In the genomic region with DNA sequence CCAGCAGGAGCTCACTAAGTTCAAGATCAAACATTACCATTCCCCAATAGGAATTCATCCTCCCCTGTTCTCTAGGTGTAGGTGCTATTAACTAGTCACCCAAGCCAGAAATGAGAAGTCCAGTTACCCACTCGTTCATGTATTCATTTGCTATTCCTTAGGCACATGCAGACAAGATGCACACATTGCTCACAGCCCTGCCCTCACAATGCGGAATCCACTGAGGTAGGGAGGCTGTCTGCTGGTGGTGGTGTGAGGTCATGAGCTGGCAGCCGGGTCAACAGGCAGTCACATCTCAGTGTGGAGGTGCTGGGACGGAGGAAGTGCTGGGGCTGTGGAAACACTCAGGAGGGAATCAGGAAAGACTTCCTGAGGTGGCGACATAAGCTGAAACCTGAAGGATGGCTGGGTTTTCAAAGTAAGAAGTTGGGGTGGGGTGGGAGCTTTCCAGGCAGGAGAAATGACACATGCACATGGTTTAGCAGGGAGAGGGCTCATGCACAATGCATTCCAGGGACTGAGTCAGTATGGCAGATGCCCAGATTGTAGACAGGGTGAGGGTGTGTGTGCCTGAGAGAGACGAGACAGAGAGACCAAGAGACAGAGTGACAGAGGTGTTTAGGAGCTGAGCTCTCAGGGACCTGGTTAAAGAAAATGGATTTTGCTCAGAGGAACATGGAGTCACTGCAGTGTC, we compare ENCODE assay signal across 12 cellular contexts.
DNase-seq lines count a peak whose midpoint lies in the region; ATAC-seq and TF ChIP-seq lines count a peak whose summit lies in the region.
"Had no signal": no experiment of that assay in that cellular context is flagged by ENCODE, and none has a peak within 500 bp of the region (broad histone marks: within the 10 kb centered on the region; RNA-seq: fewer than 3 reads in every experiment).

No MANE protein-coding gene starts in this region.

- POLR2A ChIA-PET in CD8-positive, alpha-beta memory T cell (lab: Charles Lee), result no interaction called here

- H3K4me1 Mint-ChIP-seq in endodermal cell, result peaks cover 12% of the 10 kb centered on the region
- peaks cover 0 to 11% (median 3%) of the 10 kb centered on the region in 3 donors for H3K4me1 Mint-ChIP-seq in CD8-positive, alpha-beta memory T cell

- ATAC-seq in GM18519 (IDR thresholded peaks at IDR 0.05; ENCODE audit: low FRiP score, unreplicated experiment) (no peak), HG03280 (IDR thresholded peaks at IDR 0.05; ENCODE audit: unreplicated experiment) (no peak)

- H3K9me3 Mint-ChIP-seq in endodermal cell, result peaks cover 2% of the 10 kb centered on the region
- H3K9me3 Mint-ChIP-seq in CD8-positive, alpha-beta memory T cell, result peaks cover 0 to 5% (median 0%) of the 10 kb centered on the region in 5 donors
- H3K9me3 Mint-ChIP-seq: dendritic cell treated with granulocyte-macrophage colony-stimulating factor and Interleukin-4, amounts not matched to agents 40 ng/mL and 50 ng/mL, for 4 days had no signal

- no peak overlapping the region for H3K4me3 ChIP-seq in HFF-Myc (replicated peaks; ENCODE audit: low read depth, low read length)
- no peak overlapping the region for H3K4me3 ChIP-seq in endodermal cell (ENCODE audit: low read length)
- H3K4me3 ChIP-seq in CD8-positive, alpha-beta memory T cell (ENCODE audit: low read length), result no peak overlapping the region

- no peak overlapping the region for H3K27ac ChIP-seq in endodermal cell (ENCODE audit: low read depth, low read length)
- no peak overlapping the region for H3K27ac ChIP-seq in CD8-positive, alpha-beta memory T cell (ENCODE audit: low read depth, low read length)
- H3K27ac ChIP-seq: neutrophil had no signal

- H3K4me3 Mint-ChIP-seq in endodermal cell, result no peak overlapping the region
- H3K4me3 Mint-ChIP-seq in CD8-positive, alpha-beta memory T cell, result no peak overlapping the region
- H3K4me3 Mint-ChIP-seq: activated T-helper 1 cell treated with anti-CD3 and anti-CD28 coated beads, Interleukin-12 subunit alpha, Interleukin-12 subunit beta, Interleukin-2, Interleukin-4 antibody, amounts not matched to agents 30 ng/mL and 10 ng/mL and 1 ng/mL, durations not matched to agents 14 hours and 24 hours and 36 hours; dendritic cell treated with granulocyte-macrophage colony-stimulating factor and Interleukin-4, amounts not matched to agents 40 ng/mL and 50 ng/mL, for 4 days had no signal

- H3K27me3 Mint-ChIP-seq in endodermal cell (ENCODE audit: insufficient read depth), result no peaks in the 10 kb centered on the region
- H3K27me3 Mint-ChIP-seq in CD8-positive, alpha-beta memory T cell, result no peaks in the 10 kb centered on the region
- H3K27me3 Mint-ChIP-seq: dendritic cell treated with granulocyte-macrophage colony-stimulating factor and Interleukin-4, amounts not matched to agents 40 ng/mL and 50 ng/mL, for 4 days had no signal

- CTCF ChIA-PET in CD8-positive, alpha-beta memory T cell (lab: Charles Lee), result no interaction called here

- H3K36me3 Mint-ChIP-seq in endodermal cell (ENCODE audit: low read depth), result peaks cover 8% of the 10 kb centered on the region
- H3K36me3 Mint-ChIP-seq in CD8-positive, alpha-beta memory T cell, result peaks cover 0 to 14% (median 3%) of the 10 kb centered on the region in 3 donors

- TF ChIP-seq CTCF in HFF-Myc (IDR thresholded peaks at IDR 0.05; ENCODE audit: low read depth, low read length, missing control alignments) (no peak), endodermal cell (conservative IDR thresholded peaks at IDR 0.05) (no peak)

- DNase-seq in 8988T, result peak; percentile 34
- peak; percentile 41 for DNase-seq in HFF-Myc (ENCODE audit: extremely low read depth, low read depth)
- peak; percentile 65 for DNase-seq in amniotic stem cell (lab: John Stamatoyannopoulos, UW)
- DNase-seq in glomerular visceral epithelial cell (ENCODE audit: extremely low spot score), result peak; percentile 79
- no peak for DNase-seq in endodermal cell
- DNase-seq in CD8-positive, alpha-beta memory T cell, result no peak
- DNase-seq: BE2C had no signal

- no peak overlapping the region for H3K27ac Mint-ChIP-seq in endodermal cell
- H3K27ac Mint-ChIP-seq in CD8-positive, alpha-beta memory T cell, result peak overlapping the region in 3 of 8 donors; percentile 9 to 77 (median 27)
- H3K27ac Mint-ChIP-seq: activated T-helper 1 cell treated with anti-CD3 and anti-CD28 coated beads, Interleukin-12 subunit alpha, Interleukin-12 subunit beta, Interleukin-2, Interleukin-4 antibody, amounts not matched to agents 30 ng/mL and 10 ng/mL and 1 ng/mL, durations not matched to agents 14 hours and 24 hours and 36 hours; dendritic cell treated with granulocyte-macrophage colony-stimulating factor and Interleukin-4, amounts not matched to agents 40 ng/mL and 50 ng/mL, for 4 days had no signal

- H3K4me1 ChIP-seq in endodermal cell (ENCODE audit: control insufficient read depth, insufficient read depth, low read length), result no peaks in the 10 kb centered on the region
- H3K4me1 ChIP-seq in CD8-positive, alpha-beta memory T cell (ENCODE audit: insufficient read depth, low read length), result no peaks in the 10 kb centered on the region

- H3K9me3 ChIP-seq in endodermal cell (ENCODE audit: control insufficient read depth, low read length), result no peaks in the 10 kb centered on the region
- H3K9me3 ChIP-seq in CD8-positive, alpha-beta memory T cell (ENCODE audit: low read length), result peaks cover 5% of the 10 kb centered on the region
- H3K9me3 ChIP-seq: BE2C, neutrophil had no signal

- 71 to 92% methylated on average over 4 to 6 of the region's 6 CpGs for WGBS in endodermal cell (ENCODE audit: insufficient coverage in 1 of 2, insufficient read length in 1 of 2), 2 experiments

- no peak overlapping the region for H3K9ac ChIP-seq in endodermal cell (ENCODE audit: extremely low read depth, low read length, poor library complexity, severe bottlenecking)

- H3K27me3 ChIP-seq in endodermal cell (ENCODE audit: control insufficient read depth, insufficient read depth, low read length, poor library complexity, severe bottlenecking), result no peaks in the 10 kb centered on the region
- H3K27me3 ChIP-seq in CD8-positive, alpha-beta memory T cell (ENCODE audit: insufficient read depth, low read length, poor library complexity, severe bottlenecking), result no peaks in the 10 kb centered on the region
- H3K27me3 ChIP-seq: BE2C, neutrophil had no signal

- H3K36me3 ChIP-seq in endodermal cell (ENCODE audit: control insufficient read depth, insufficient read depth, low read length), result no peaks in the 10 kb centered on the region
- H3K36me3 ChIP-seq in CD8-positive, alpha-beta memory T cell (ENCODE audit: insufficient read depth, low read length), result no peaks in the 10 kb centered on the region
- H3K36me3 ChIP-seq: BE2C, neutrophil had no signal

Comparison
In these comparisons a context has a peak if more than half of its experiments do, and no peak if none do; other contexts are left out.
1. DNase-seq: peak in 8988T (single experiment), HFF-Myc (single experiment), amniotic stem cell (single experiment) and glomerular visceral epithelial cell (single experiment); none in endodermal cell (single experiment) and CD8-positive, alpha-beta memory T cell (0 of 5).